In the genomic region with DNA sequence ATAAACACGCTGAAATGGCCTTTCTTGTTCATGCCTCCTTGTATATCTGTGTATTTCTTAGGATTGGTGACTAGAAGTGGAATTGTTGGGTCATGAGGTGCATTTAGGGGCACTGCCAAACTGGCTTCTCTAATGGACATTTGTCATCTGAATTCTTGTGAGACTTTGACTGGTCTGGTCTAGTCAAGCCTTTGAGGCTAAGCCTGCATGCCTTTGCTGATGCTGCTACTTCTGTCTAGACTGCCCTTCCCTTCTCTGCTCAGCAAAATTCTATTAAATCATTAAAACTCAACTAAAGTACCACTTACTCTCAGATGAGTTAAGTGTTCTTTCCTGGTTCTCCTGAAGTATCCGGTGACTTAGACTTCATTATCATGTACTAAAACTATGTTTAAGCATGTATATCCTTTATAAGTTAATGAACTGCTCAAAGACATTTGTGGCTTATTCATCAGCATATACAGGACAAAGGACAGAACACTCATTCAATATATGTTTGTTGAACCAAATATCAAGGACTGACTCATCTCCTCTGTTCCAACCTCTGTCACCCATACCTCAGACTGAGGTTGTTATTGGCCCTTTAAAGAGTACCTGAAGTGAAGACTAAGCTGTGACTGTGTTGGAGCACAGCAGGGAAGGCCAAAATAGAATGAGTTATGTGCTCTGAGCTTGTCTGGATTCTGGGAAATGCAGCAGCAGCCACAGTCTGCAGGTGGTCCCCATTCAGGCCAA, we compare ENCODE assay signal across 21 cellular contexts. TPM values are rescaled to one million over a fixed set of nuclear protein-coding genes. Genes with fewer than 3 reads are reported as not detected.
DNase-seq lines count a peak whose midpoint lies in the region; ATAC-seq, FAIRE-seq and TF ChIP-seq lines count a peak whose summit lies in the region.
"Had no signal": no experiment of that assay in that cellular context is flagged by ENCODE, and none has a peak within 500 bp of the region (broad histone marks: within the 10 kb centered on the region; RNA-seq: fewer than 3 reads in every experiment).

No MANE protein-coding gene starts in this region.

- TF ChIP-seq RAD21 in HepG2 (CRISPR knock-in tag; IDR thresholded peaks at IDR 0.05) = no peak

- in situ Hi-C loops in HepG2 (cut with HindIII; ENCODE audit: extremely low pct_ligation_motif_present, low pct_unique_long_range_greater_than_20kb) = no loop called here

- H4K20me1 ChIP-seq in HepG2 (ENCODE audit: insufficient read depth, low read length) = no peaks in the 10 kb centered on the region

- no peaks in the 10 kb centered on the region for H3K79me2 ChIP-seq in HepG2 (ENCODE audit: insufficient read depth, low read length)

- H3K4me1 ChIP-seq in HepG2 (ENCODE audit: insufficient read depth, low read length) (peaks cover 1% of the 10 kb centered on the region), right lobe of liver (no peaks in the 10 kb centered on the region), urinary bladder (ENCODE audit: insufficient read depth) (no peaks in the 10 kb centered on the region), colonic mucosa (no peaks in the 10 kb centered on the region)
- H3K4me1 ChIP-seq: psoas muscle, spleen had no signal

- H2AFZ ChIP-seq in HepG2 (ENCODE audit: low read length) = no peak overlapping the region

- intact Hi-C loops in HepG2 (cut with micrococcal nuclease; ENCODE audit: unreplicated experiment) (no loop called here), right lobe of liver (cut with DNase I) (no loop called here), colonic mucosa (cut with DNase I) (no loop called here)

- no peaks in the 10 kb centered on the region for H3K36me3 ChIP-seq in HepG2 (replicated peaks in 1 of 2; ENCODE audit: control insufficient read depth in 1 of 2, insufficient read depth in 2 of 2, low read length in 2 of 2)
- H3K36me3 ChIP-seq in right lobe of liver = no peaks in the 10 kb centered on the region
- no peaks in the 10 kb centered on the region for H3K36me3 ChIP-seq in urinary bladder (ENCODE audit: insufficient read depth)
- H3K36me3 ChIP-seq in colonic mucosa = no peaks in the 10 kb centered on the region
- H3K36me3 ChIP-seq: cardiac muscle cell, spleen had no signal

- no peak; the same call in 2 of the 3 replicates for ATAC-seq in HepG2
- ATAC-seq in right lobe of liver = no peak
- ATAC-seq in HG02759 (IDR thresholded peaks at IDR 0.05; ENCODE audit: unreplicated experiment) = no peak
- ATAC-seq: left lobe of liver, psoas muscle had no signal

- no peak overlapping the region for H3K4me2 ChIP-seq in HepG2 (ENCODE audit: low read depth, low read length)

- peak; percentile 15 for FAIRE-seq in HepG2 (lab: Jason Lieb, UNC)

- BruUV-seq in HepG2 (replicated peaks; lab: Mats Ljungman, UMichigan) = no TSS peak

- no peaks in the 10 kb centered on the region for H3K27me3 ChIP-seq in HepG2 (ENCODE audit: control insufficient read depth in 1 of 2, insufficient read depth in 2 of 2, low read length in 2 of 2)
- no peaks in the 10 kb centered on the region for H3K27me3 ChIP-seq in right lobe of liver
- H3K27me3 ChIP-seq in colonic mucosa = no peaks in the 10 kb centered on the region
- H3K27me3 ChIP-seq: cardiac muscle cell had no signal

- CTCF ChIA-PET in HepG2 (lab: Yijun Ruan, JAX; ENCODE audit: low intra/inter-chr PET ratio, low total read pairs) = no interaction called here

- 0% methylated on average over 2 of the region's 2 CpGs for WGBS in HepG2 (ENCODE audit: low lambda C conversion rate)
- WGBS in right lobe of liver (ENCODE audit: insufficient coverage, low coverage, low lambda C conversion rate, missing lambda C conversion rate) = 50% methylated on average over 2 of the region's 2 CpGs
- 87% methylated on average over 2 of the region's 2 CpGs for WGBS in urinary bladder

- no peak overlapping the region for H3K4me3 ChIP-seq in HepG2 (replicated peaks in 1 of 3; ENCODE audit: insufficient read depth in 1 of 3, low read depth in 2 of 3, low read length in 3 of 3)
- no peak overlapping the region for H3K4me3 ChIP-seq in right lobe of liver
- H3K4me3 ChIP-seq in epithelial cell of esophagus (ENCODE audit: low read length) = no peak overlapping the region
- H3K4me3 ChIP-seq in urinary bladder (ENCODE audit: low read depth, low read length) = no peak overlapping the region
- no peak overlapping the region for H3K4me3 ChIP-seq in colonic mucosa
- H3K4me3 ChIP-seq: cardiac muscle cell, dorsolateral prefrontal cortex, psoas muscle, spleen had no signal

- no peak for TF ChIP-seq POLR2A in HepG2 (IDR thresholded peaks at IDR 0.05; ENCODE audit: insufficient read depth in 1 of 2, low read depth in 2 of 2, low read length in 2 of 2)
- no peak for TF ChIP-seq POLR2A in right lobe of liver (IDR thresholded peaks at IDR 0.05)

- no peak for TF ChIP-seq CTCF in HepG2 (CRISPR knock-in tag; IDR thresholded peaks at IDR 0.05)
- no peak for TF ChIP-seq CTCF in right lobe of liver (IDR thresholded peaks at IDR 0.05)
- no peak for TF ChIP-seq CTCF in epithelial cell of esophagus (IDR thresholded peaks at IDR 0.05; ENCODE audit: insufficient read depth, low read depth, low read length, missing control alignments)
- no peak for TF ChIP-seq CTCF in colonic mucosa (IDR thresholded peaks at IDR 0.05)

- TF ChIP-seq EP300 in HepG2 (IDR thresholded peaks at IDR 0.05; ENCODE audit: low read depth in 2 of 2, low read length in 2 of 2) (no peak), HepG2 (CRISPR knock-in tag; IDR thresholded peaks at IDR 0.05; ENCODE audit: borderline replicate concordance) (no peak)

- H3K27ac ChIP-seq in HepG2 (ENCODE audit: extremely low read length, insufficient read depth, low read length) = no peak overlapping the region
- H3K27ac ChIP-seq in right lobe of liver = no peak overlapping the region
- peak overlapping the region; percentile 10 for H3K27ac ChIP-seq in urinary bladder (ENCODE audit: low read depth)
- no peak overlapping the region for H3K27ac ChIP-seq in colonic mucosa
- H3K27ac ChIP-seq: cardiac muscle cell, dorsolateral prefrontal cortex, psoas muscle, spleen had no signal

- H3K9ac ChIP-seq in HepG2 (ENCODE audit: insufficient read depth, low read depth, low read length) = no peak overlapping the region
- H3K9ac ChIP-seq in colonic mucosa (ENCODE audit: low read depth in 2 of 2, low read length in 2 of 2) = no peak overlapping the region

- POLR2A ChIA-PET in HepG2 (lab: Yijun Ruan, JAX) = no interaction called here

- DNase-seq in HepG2 (ENCODE audit: low spot score) (no peak), right lobe of liver (no peak), M059J (ENCODE audit: low read depth) (peak; percentile 60), epithelial cell of esophagus (ENCODE audit: low read depth) (peak; percentile 59), colonic mucosa (no peak), NCI-H2196 treated with DMSO at 0.1 percent for 48 hours (lab: John Stamatoyannopoulos, UW; ENCODE audit: unreplicated experiment) (no peak)
- DNase-seq: CD4-positive, CD25-positive, alpha-beta regulatory T cell; DMS79; dorsolateral prefrontal cortex; erythroblast; NCI-H1105 treated with DMSO at 0.1 percent for 48 hours; NCI-H748 treated with DMSO at 0.1 percent for 48 hours; psoas muscle; spleen; stimulated activated CD4-positive, alpha-beta T cell treated with anti-CD3 and anti-CD28 coated beads, Interleukin-4, amount 100 ng/mL, for 4 hours; substantia nigra; T1000 had no signal

- H3K9me3 ChIP-seq in HepG2 (ENCODE audit: low read length) = no peaks in the 10 kb centered on the region
- H3K9me3 ChIP-seq in right lobe of liver = no peaks in the 10 kb centered on the region
- no peaks in the 10 kb centered on the region for H3K9me3 ChIP-seq in colonic mucosa
- H3K9me3 ChIP-seq: psoas muscle, spleen had no signal

RNA-seq across cellular contexts. Expression of gene TCEAL1, which starts 9.0 kb away (rescaled TPM):
- total RNA-seq in HepG2 (2016; rRNA removed; fragmentation: Illumina TruSeq; extraction: Trizol) (14.8 and 23.1 TPM in 2 replicates), right lobe of liver (10 to 100 TPM in 2 of 6 experiments, 1 to 10 TPM in 4; 5.6 to 14.6 (median 7.8) TPM), urinary bladder (48.1 TPM), colonic mucosa (10 to 100 TPM; 11.2 to 13.0 TPM)
- 7.1 TPM in 2 replicates for total RNA-seq in HepG2 (2016; cell fraction: cytosol; rRNA removed; fragmentation: Illumina TruSeq; extraction: Trizol; ENCODE audit: low read depth)
- 15.5 and 21.7 TPM in 2 replicates for total RNA-seq in HepG2 (2016; cell fraction: insoluble cytoplasmic fraction; rRNA removed; fragmentation: Illumina TruSeq; extraction: Trizol)
- total RNA-seq in HepG2 (2016; cell fraction: membrane; rRNA removed; fragmentation: Illumina TruSeq; extraction: Trizol) = 13.2 and 14.2 TPM in 2 replicates
- total RNA-seq in HepG2 (2016; cell fraction: nucleus; rRNA removed; fragmentation: Illumina TruSeq; extraction: Trizol) = 10.2 and 10.3 TPM in 2 replicates
- polyA plus RNA-seq in HepG2 (2011; rRNA removed) (9.4 and 11.2 TPM in 2 replicates), urinary bladder (243 TPM)
- 8.4 and 10.8 TPM in 2 replicates for polyA plus RNA-seq in HepG2 (2011; cell fraction: cytosol; rRNA removed)
- polyA plus RNA-seq in HepG2 (2011; cell fraction: nucleus; rRNA removed) = 5.6 and 9.0 TPM in 2 replicates
- polyA plus RNA-seq in HepG2 (2012) = 11.4 and 14.8 TPM in 2 replicates
- polyA plus RNA-seq in HepG2 (2016; cell fraction: cytosol; fragmentation: Illumina TruSeq; extraction: Trizol; ENCODE audit: low read depth) = 7.0 and 7.2 TPM in 2 replicates
- polyA plus RNA-seq in HepG2 (2016; cell fraction: insoluble cytoplasmic fraction; fragmentation: Illumina TruSeq; extraction: Trizol; ENCODE audit: low read depth) = 34.4 and 35.1 TPM in 2 replicates
- 13.5 and 14.8 TPM in 2 replicates for polyA plus RNA-seq in HepG2 (2016; cell fraction: membrane; fragmentation: Illumina TruSeq; extraction: Trizol; ENCODE audit: low read depth)
- polyA plus RNA-seq in HepG2 (2016; cell fraction: nucleus; fragmentation: Illumina TruSeq; extraction: Trizol; ENCODE audit: insufficient read depth, low read depth) = 19.1 and 20.7 TPM in 2 replicates
- 2.3 and 4.0 TPM in 2 replicates for polyA minus RNA-seq in HepG2 (2011; rRNA and poly(A)+ RNA removed; ENCODE audit: low replicate concordance)
- polyA minus RNA-seq in HepG2 (2011; cell fraction: cytosol; rRNA and poly(A)+ RNA removed) = 3.3 and 3.9 TPM in 2 replicates
- 3.2 and 3.9 TPM in 2 replicates for polyA minus RNA-seq in HepG2 (2011; cell fraction: nucleus; rRNA and poly(A)+ RNA removed)
- total RNA-seq in M059J (2014; rRNA removed; shearing (Covaris generic)) = 53.5 and 88.1 TPM in 2 replicates

RNA-seq across cellular contexts. Expression of gene TCEAL3, which starts 30.0 kb away (rescaled TPM):
- total RNA-seq in HepG2 (2016; rRNA removed; fragmentation: Illumina TruSeq; extraction: Trizol) = 0.09 TPM in 1 of 2 replicates, not detected in the other
- total RNA-seq in HepG2 (2016; cell fraction: cytosol; rRNA removed; fragmentation: Illumina TruSeq; extraction: Trizol; ENCODE audit: low read depth) = not detected in 2 replicates
- 0.22 TPM in 1 of 2 replicates, not detected in the other for total RNA-seq in HepG2 (2016; cell fraction: insoluble cytoplasmic fraction; rRNA removed; fragmentation: Illumina TruSeq; extraction: Trizol)
- not detected in 2 replicates for total RNA-seq in HepG2 (2016; cell fraction: membrane; rRNA removed; fragmentation: Illumina TruSeq; extraction: Trizol)
- total RNA-seq in HepG2 (2016; cell fraction: nucleus; rRNA removed; fragmentation: Illumina TruSeq; extraction: Trizol) = 0.53 TPM in 1 of 2 replicates, not detected in the other
- 0.08 and 0.12 TPM in 2 replicates for polyA plus RNA-seq in HepG2 (2011; rRNA removed)
- polyA plus RNA-seq in HepG2 (2011; cell fraction: cytosol; rRNA removed) = not detected in 2 replicates
- polyA plus RNA-seq in HepG2 (2011; cell fraction: nucleus; rRNA removed) = 0.40 TPM in 1 of 2 replicates, not detected in the other
- 0.21 and 0.27 TPM in 2 replicates for polyA plus RNA-seq in HepG2 (2012)
- polyA plus RNA-seq in HepG2 (2016; cell fraction: cytosol; fragmentation: Illumina TruSeq; extraction: Trizol; ENCODE audit: low read depth) = not detected in 2 replicates
- not detected in 2 replicates for polyA plus RNA-seq in HepG2 (2016; cell fraction: insoluble cytoplasmic fraction; fragmentation: Illumina TruSeq; extraction: Trizol; ENCODE audit: low read depth)
- not detected in 2 replicates for polyA plus RNA-seq in HepG2 (2016; cell fraction: membrane; fragmentation: Illumina TruSeq; extraction: Trizol; ENCODE audit: low read depth)
- polyA plus RNA-seq in HepG2 (2016; cell fraction: nucleus; fragmentation: Illumina TruSeq; extraction: Trizol; ENCODE audit: insufficient read depth, low read depth) = 0.46 and 0.73 TPM in 2 replicates
- polyA minus RNA-seq in HepG2 (2011; rRNA and poly(A)+ RNA removed; ENCODE audit: low replicate concordance) = not detected in 2 replicates
- polyA minus RNA-seq in HepG2 (2011; cell fraction: cytosol; rRNA and poly(A)+ RNA removed) = not detected in 2 replicates
- polyA minus RNA-seq in HepG2 (2011; cell fraction: nucleus; rRNA and poly(A)+ RNA removed) = 0.37 TPM in 1 of 2 replicates, not detected in the other
- total RNA-seq in right lobe of liver = 1 to 10 TPM; 1.1 to 3.8 (median 2.0) TPM
- 60.1 and 77.7 TPM in 2 replicates for total RNA-seq in M059J (2014; rRNA removed; shearing (Covaris generic))
- total RNA-seq in urinary bladder = 8.8 TPM
- 153 TPM for polyA plus RNA-seq in urinary bladder
- 1 to 10 TPM; 4.9 to 7.8 TPM for total RNA-seq in colonic mucosa

RNA-seq across cellular contexts. Expression of gene MORF4L2, which starts 48.7 kb away (rescaled TPM):
- total RNA-seq in HepG2 (2016; rRNA removed; fragmentation: Illumina TruSeq; extraction: Trizol) (469 and 687 TPM in 2 replicates), right lobe of liver (100 to 1,000 TPM; 148 to 252 (median 183) TPM), urinary bladder (347 TPM), colonic mucosa (100 to 1,000 TPM; 198 to 266 TPM)
- total RNA-seq in HepG2 (2016; cell fraction: cytosol; rRNA removed; fragmentation: Illumina TruSeq; extraction: Trizol; ENCODE audit: low read depth) = 65.6 and 69.7 TPM in 2 replicates
- total RNA-seq in HepG2 (2016; cell fraction: insoluble cytoplasmic fraction; rRNA removed; fragmentation: Illumina TruSeq; extraction: Trizol) = 454 and 705 TPM in 2 replicates
- total RNA-seq in HepG2 (2016; cell fraction: membrane; rRNA removed; fragmentation: Illumina TruSeq; extraction: Trizol) = 155 and 156 TPM in 2 replicates
- 190 and 205 TPM in 2 replicates for total RNA-seq in HepG2 (2016; cell fraction: nucleus; rRNA removed; fragmentation: Illumina TruSeq; extraction: Trizol)
- polyA plus RNA-seq in HepG2 (2011; rRNA removed) (312 and 358 TPM in 2 replicates), urinary bladder (484 TPM)
- polyA plus RNA-seq in HepG2 (2011; cell fraction: cytosol; rRNA removed) = 252 and 394 TPM in 2 replicates
- 161 and 228 TPM in 2 replicates for polyA plus RNA-seq in HepG2 (2011; cell fraction: nucleus; rRNA removed)
- 304 and 421 TPM in 2 replicates for polyA plus RNA-seq in HepG2 (2012)
- 36.8 and 38.0 TPM in 2 replicates for polyA plus RNA-seq in HepG2 (2016; cell fraction: cytosol; fragmentation: Illumina TruSeq; extraction: Trizol; ENCODE audit: low read depth)
- 558 and 637 TPM in 2 replicates for polyA plus RNA-seq in HepG2 (2016; cell fraction: insoluble cytoplasmic fraction; fragmentation: Illumina TruSeq; extraction: Trizol; ENCODE audit: low read depth)
- polyA plus RNA-seq in HepG2 (2016; cell fraction: membrane; fragmentation: Illumina TruSeq; extraction: Trizol; ENCODE audit: low read depth) = 89.0 and 96.0 TPM in 2 replicates
- polyA plus RNA-seq in HepG2 (2016; cell fraction: nucleus; fragmentation: Illumina TruSeq; extraction: Trizol; ENCODE audit: insufficient read depth, low read depth) = 444 and 460 TPM in 2 replicates
- polyA minus RNA-seq in HepG2 (2011; rRNA and poly(A)+ RNA removed; ENCODE audit: low replicate concordance) = 93.9 and 199 TPM in 2 replicates
- 113 and 127 TPM in 2 replicates for polyA minus RNA-seq in HepG2 (2011; cell fraction: cytosol; rRNA and poly(A)+ RNA removed)
- 114 and 158 TPM in 2 replicates for polyA minus RNA-seq in HepG2 (2011; cell fraction: nucleus; rRNA and poly(A)+ RNA removed)
- 936 and 1,313 TPM in 2 replicates for total RNA-seq in M059J (2014; rRNA removed; shearing (Covaris generic))

RNA-seq across cellular contexts. Expression of gene TCEAL4, which starts 52.5 kb away (rescaled TPM):
- total RNA-seq in HepG2 (2016; rRNA removed; fragmentation: Illumina TruSeq; extraction: Trizol) (31.0 and 36.1 TPM in 2 replicates), right lobe of liver (10 to 100 TPM; 23.3 to 34.5 (median 28.1) TPM), urinary bladder (42.0 TPM), colonic mucosa (10 to 100 TPM; 19.0 to 21.1 TPM)
- total RNA-seq in HepG2 (2016; cell fraction: cytosol; rRNA removed; fragmentation: Illumina TruSeq; extraction: Trizol; ENCODE audit: low read depth) = 13.0 and 14.9 TPM in 2 replicates
- total RNA-seq in HepG2 (2016; cell fraction: insoluble cytoplasmic fraction; rRNA removed; fragmentation: Illumina TruSeq; extraction: Trizol) = 31.3 and 40.7 TPM in 2 replicates
- total RNA-seq in HepG2 (2016; cell fraction: membrane; rRNA removed; fragmentation: Illumina TruSeq; extraction: Trizol) = 13.2 and 13.9 TPM in 2 replicates
- total RNA-seq in HepG2 (2016; cell fraction: nucleus; rRNA removed; fragmentation: Illumina TruSeq; extraction: Trizol) = 14.6 TPM in 2 replicates
- polyA plus RNA-seq in HepG2 (2011; rRNA removed) (12.6 and 13.3 TPM in 2 replicates), urinary bladder (620 TPM)
- polyA plus RNA-seq in HepG2 (2011; cell fraction: cytosol; rRNA removed) = 6.5 and 10.6 TPM in 2 replicates
- 8.1 and 10.6 TPM in 2 replicates for polyA plus RNA-seq in HepG2 (2011; cell fraction: nucleus; rRNA removed)
- 36.2 and 51.2 TPM in 2 replicates for polyA plus RNA-seq in HepG2 (2012)
- polyA plus RNA-seq in HepG2 (2016; cell fraction: cytosol; fragmentation: Illumina TruSeq; extraction: Trizol; ENCODE audit: low read depth) = 10.2 and 12.2 TPM in 2 replicates
- polyA plus RNA-seq in HepG2 (2016; cell fraction: insoluble cytoplasmic fraction; fragmentation: Illumina TruSeq; extraction: Trizol; ENCODE audit: low read depth) = 66.3 and 74.1 TPM in 2 replicates
- polyA plus RNA-seq in HepG2 (2016; cell fraction: membrane; fragmentation: Illumina TruSeq; extraction: Trizol; ENCODE audit: low read depth) = 12.4 and 16.1 TPM in 2 replicates
- polyA plus RNA-seq in HepG2 (2016; cell fraction: nucleus; fragmentation: Illumina TruSeq; extraction: Trizol; ENCODE audit: insufficient read depth, low read depth) = 43.6 and 49.8 TPM in 2 replicates
- 3.5 and 13.0 TPM in 2 replicates for polyA minus RNA-seq in HepG2 (2011; rRNA and poly(A)+ RNA removed; ENCODE audit: low replicate concordance)
- 5.4 and 6.7 TPM in 2 replicates for polyA minus RNA-seq in HepG2 (2011; cell fraction: cytosol; rRNA and poly(A)+ RNA removed)
- 7.1 and 8.2 TPM in 2 replicates for polyA minus RNA-seq in HepG2 (2011; cell fraction: nucleus; rRNA and poly(A)+ RNA removed)
- 96.7 and 114 TPM in 2 replicates for total RNA-seq in M059J (2014; rRNA removed; shearing (Covaris generic))

Comparison
In these comparisons a context has a peak if more than half of its experiments do, and no peak if none do; other contexts are left out.
1. DNase-seq: peak in M059J (single experiment) and epithelial cell of esophagus (single experiment); none in HepG2 (single experiment), right lobe of liver (0 of 3), colonic mucosa (single experiment) and NCI-H2196 treated with DMSO at 0.1 percent for 48 hours (single experiment).